In the genomic region with DNA sequence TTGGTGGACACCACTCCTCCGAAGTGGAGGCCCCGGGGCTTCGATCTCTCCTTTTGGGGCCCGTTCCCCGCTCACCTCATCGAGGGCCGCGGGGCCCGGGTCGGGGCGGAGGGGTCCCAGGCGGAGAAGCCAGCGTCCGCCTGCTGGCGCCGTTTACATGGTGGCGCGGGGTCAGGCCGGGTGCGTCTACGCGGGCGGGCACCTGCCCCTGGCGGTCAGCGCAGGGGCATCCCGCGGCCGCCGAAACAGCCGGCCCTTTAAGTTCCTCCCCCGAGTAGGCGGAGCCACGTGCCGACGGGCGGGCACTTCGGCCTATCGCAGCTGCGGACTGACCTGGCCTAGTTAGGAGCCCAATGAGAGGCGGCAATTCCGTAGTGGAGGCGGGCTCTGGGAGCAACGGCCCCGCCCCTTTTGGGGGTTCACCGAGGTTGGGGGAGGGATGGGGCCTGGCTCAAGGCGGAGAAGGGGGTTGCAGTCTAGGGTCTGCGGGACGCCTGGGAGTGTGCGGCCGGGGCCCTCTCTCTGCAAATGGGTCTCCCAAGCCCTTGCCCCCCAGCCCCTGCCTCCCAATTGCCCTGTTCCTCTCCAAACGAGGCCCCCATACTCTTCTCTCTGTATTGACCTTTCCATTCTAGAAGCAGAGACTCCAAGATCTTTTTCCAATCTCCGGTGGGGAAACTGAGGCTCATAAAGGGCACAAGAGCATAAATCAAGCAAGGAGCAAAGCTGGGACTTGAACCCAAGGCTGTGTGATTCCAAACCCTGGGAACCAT, we compare ENCODE assay signal across 1 cellular context.
TF ChIP-seq lines count a peak whose summit lies in the region.

A gene with protein sequence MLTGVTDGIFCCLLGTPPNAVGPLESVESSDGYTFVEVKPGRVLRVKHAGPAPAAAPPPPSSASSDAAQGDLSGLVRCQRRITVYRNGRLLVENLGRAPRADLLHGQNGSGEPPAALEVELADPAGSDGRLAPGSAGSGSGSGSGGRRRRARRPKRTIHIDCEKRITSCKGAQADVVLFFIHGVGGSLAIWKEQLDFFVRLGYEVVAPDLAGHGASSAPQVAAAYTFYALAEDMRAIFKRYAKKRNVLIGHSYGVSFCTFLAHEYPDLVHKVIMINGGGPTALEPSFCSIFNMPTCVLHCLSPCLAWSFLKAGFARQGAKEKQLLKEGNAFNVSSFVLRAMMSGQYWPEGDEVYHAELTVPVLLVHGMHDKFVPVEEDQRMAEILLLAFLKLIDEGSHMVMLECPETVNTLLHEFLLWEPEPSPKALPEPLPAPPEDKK (minus strand): TSS at position 259 of the 773 bp plus-strand sequence. CDS start 1,809 bp downstream, outside the sequence.

TF ChIP-seq in K562, 482 proteins besides CTCF, POLR2A, EP300 and RAD21 (continued from another document and continues in another):
- TF ChIP-seq, protein P1, sequence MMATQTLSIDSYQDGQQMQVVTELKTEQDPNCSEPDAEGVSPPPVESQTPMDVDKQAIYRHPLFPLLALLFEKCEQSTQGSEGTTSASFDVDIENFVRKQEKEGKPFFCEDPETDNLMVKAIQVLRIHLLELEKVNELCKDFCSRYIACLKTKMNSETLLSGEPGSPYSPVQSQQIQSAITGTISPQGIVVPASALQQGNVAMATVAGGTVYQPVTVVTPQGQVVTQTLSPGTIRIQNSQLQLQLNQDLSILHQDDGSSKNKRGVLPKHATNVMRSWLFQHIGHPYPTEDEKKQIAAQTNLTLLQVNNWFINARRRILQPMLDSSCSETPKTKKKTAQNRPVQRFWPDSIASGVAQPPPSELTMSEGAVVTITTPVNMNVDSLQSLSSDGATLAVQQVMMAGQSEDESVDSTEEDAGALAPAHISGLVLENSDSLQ (IDR thresholded peaks at IDR 0.05) = peak; percentile 99
- TF ChIP-seq RBM15 (IDR thresholded peaks at IDR 0.05; ENCODE audit: insufficient read depth, low read length) (no peak), ZNF224 (CRISPR knock-in tag; IDR thresholded peaks at IDR 0.05) (no peak), HNRNPUL1 (IDR thresholded peaks at IDR 0.05; ENCODE audit: low read length) (no peak), ARID2 (IDR thresholded peaks at IDR 0.05) (no peak), SMAD1 (IDR thresholded peaks at IDR 0.05; ENCODE audit: low read depth, low read length, partially characterized antibody) (no peak), ZBTB7A (IDR thresholded peaks at IDR 0.05; ENCODE audit: borderline replicate concordance, control insufficient read depth, low read depth, low read length) (peak; percentile 91), ZNF778 (CRISPR knock-in tag; IDR thresholded peaks at IDR 0.05) (no peak), CBFA2T2 (conservative IDR thresholded peaks at IDR 0.05) (no peak), ZSCAN32 (CRISPR knock-in tag; IDR thresholded peaks at IDR 0.05) (no peak), KDM4B (IDR thresholded peaks at IDR 0.05; ENCODE audit: borderline replicate concordance in 2 of 2, low read depth in 1 of 2) (no peak), L3MBTL2 (IDR thresholded peaks at IDR 0.05) (peak; percentile 76), MAZ (CRISPR knock-in tag; conservative IDR thresholded peaks at IDR 0.05 in 1 of 2, IDR thresholded peaks at IDR 0.05 in 1 of 2) (peak; percentile 85 to 88), SAP30 (IDR thresholded peaks at IDR 0.05; ENCODE audit: borderline replicate concordance, insufficient read depth, low read depth, low read length, poor library complexity, severe bottlenecking) (no peak), NFYB (IDR thresholded peaks at IDR 0.05; ENCODE audit: extremely low read depth, insufficient read length) (peak; percentile 71), FOXM1 (IDR thresholded peaks at IDR 0.05; ENCODE audit: low read depth) (peak; percentile 38; the same call in 1 of the 2 replicates), FOXM1 (CRISPR knock-in tag; IDR thresholded peaks at IDR 0.05; ENCODE audit: low read depth) (no peak), NCOR1 (IDR thresholded peaks at IDR 0.05) (0 out of 2 replicates have a peak, but pooled peaks have one; percentile 15), SMAD4 (CRISPR knock-in tag; conservative IDR thresholded peaks at IDR 0.05) (peak; percentile 53; the same call in 1 of the 2 replicates), ZFP1 (CRISPR knock-in tag; IDR thresholded peaks at IDR 0.05) (no peak), FOXA3 (CRISPR knock-in tag; conservative IDR thresholded peaks at IDR 0.05 in 1 of 2, IDR thresholded peaks at IDR 0.05 in 1 of 2) (peak in 1 of 2 experiments; percentile 72; a peak in 1 of 4 replicates), NR4A1 (CRISPR knock-in tag; IDR thresholded peaks at IDR 0.05) (no peak), NR4A1 (tag; IDR thresholded peaks at IDR 0.05) (no peak), KAT8 (IDR thresholded peaks at IDR 0.05; ENCODE audit: low read depth) (no peak), RNF2 (IDR thresholded peaks at IDR 0.05) (no peak), TGIF2 (CRISPR knock-in tag; IDR thresholded peaks at IDR 0.05) (no peak), PYGO2 (tag; IDR thresholded peaks at IDR 0.05) (no peak), BRD4 (IDR thresholded peaks at IDR 0.05) (no peak), PHF20 (IDR thresholded peaks at IDR 0.05; ENCODE audit: partially characterized antibody) (peak; percentile 37), NRF1 (conservative IDR thresholded peaks at IDR 0.05 in 1 of 2, IDR thresholded peaks at IDR 0.05 in 1 of 2) (peak; percentile 82 to 84), JUN (IDR thresholded peaks at IDR 0.05; ENCODE audit: borderline replicate concordance, low read depth, low read length) (0 out of 2 replicates have a peak, but pooled peaks have one; percentile 11), JUN (CRISPR knock-in tag; IDR thresholded peaks at IDR 0.05; ENCODE audit: borderline replicate concordance) (no peak), NCOA6 (IDR thresholded peaks at IDR 0.05) (no peak), IRF2 (CRISPR knock-in tag; IDR thresholded peaks at IDR 0.05) (no peak), TAF9B (IDR thresholded peaks at IDR 0.05; ENCODE audit: partially characterized antibody) (no peak), CXXC5 (CRISPR knock-in tag; IDR thresholded peaks at IDR 0.05) (peak; percentile 86), NR3C1 (CRISPR knock-in tag; IDR thresholded peaks at IDR 0.05) (no peak), FOSL1 (tag; conservative IDR thresholded peaks at IDR 0.05) (no peak), SRSF7 (optimal IDR thresholded peaks at IDR 0.05; ENCODE audit: low read depth, low read length) (no peak), FOXK2 (conservative IDR thresholded peaks at IDR 0.05 in 1 of 2, IDR thresholded peaks at IDR 0.05 in 1 of 2; ENCODE audit: low read depth in 2 of 2) (peak; percentile 90 to 91), TAF7 (tag; IDR thresholded peaks at IDR 0.05) (no peak), LEF1 (IDR thresholded peaks at IDR 0.05) (no peak), RBFOX2 (IDR thresholded peaks at IDR 0.05; ENCODE audit: low read depth, low read length) (peak; percentile 80), CREB1 (IDR thresholded peaks at IDR 0.05) (peak; percentile 74), CREB1 (CRISPR knock-in tag; IDR thresholded peaks at IDR 0.05) (peak; percentile 92), NR2C2 (CRISPR knock-in tag; IDR thresholded peaks at IDR 0.05) (peak; percentile 56; the same call in 1 of the 2 replicates), NR2C2 (tag; IDR thresholded peaks at IDR 0.05) (peak; percentile 91)
- TF ChIP-seq, protein P2, sequence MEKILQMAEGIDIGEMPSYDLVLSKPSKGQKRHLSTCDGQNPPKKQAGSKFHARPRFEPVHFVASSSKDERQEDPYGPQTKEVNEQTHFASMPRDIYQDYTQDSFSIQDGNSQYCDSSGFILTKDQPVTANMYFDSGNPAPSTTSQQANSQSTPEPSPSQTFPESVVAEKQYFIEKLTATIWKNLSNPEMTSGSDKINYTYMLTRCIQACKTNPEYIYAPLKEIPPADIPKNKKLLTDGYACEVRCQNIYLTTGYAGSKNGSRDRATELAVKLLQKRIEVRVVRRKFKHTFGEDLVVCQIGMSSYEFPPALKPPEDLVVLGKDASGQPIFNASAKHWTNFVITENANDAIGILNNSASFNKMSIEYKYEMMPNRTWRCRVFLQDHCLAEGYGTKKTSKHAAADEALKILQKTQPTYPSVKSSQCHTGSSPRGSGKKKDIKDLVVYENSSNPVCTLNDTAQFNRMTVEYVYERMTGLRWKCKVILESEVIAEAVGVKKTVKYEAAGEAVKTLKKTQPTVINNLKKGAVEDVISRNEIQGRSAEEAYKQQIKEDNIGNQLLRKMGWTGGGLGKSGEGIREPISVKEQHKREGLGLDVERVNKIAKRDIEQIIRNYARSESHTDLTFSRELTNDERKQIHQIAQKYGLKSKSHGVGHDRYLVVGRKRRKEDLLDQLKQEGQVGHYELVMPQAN (IDR thresholded peaks at IDR 0.05; ENCODE audit: borderline replicate concordance) = no peak
- TF ChIP-seq, protein P3, sequence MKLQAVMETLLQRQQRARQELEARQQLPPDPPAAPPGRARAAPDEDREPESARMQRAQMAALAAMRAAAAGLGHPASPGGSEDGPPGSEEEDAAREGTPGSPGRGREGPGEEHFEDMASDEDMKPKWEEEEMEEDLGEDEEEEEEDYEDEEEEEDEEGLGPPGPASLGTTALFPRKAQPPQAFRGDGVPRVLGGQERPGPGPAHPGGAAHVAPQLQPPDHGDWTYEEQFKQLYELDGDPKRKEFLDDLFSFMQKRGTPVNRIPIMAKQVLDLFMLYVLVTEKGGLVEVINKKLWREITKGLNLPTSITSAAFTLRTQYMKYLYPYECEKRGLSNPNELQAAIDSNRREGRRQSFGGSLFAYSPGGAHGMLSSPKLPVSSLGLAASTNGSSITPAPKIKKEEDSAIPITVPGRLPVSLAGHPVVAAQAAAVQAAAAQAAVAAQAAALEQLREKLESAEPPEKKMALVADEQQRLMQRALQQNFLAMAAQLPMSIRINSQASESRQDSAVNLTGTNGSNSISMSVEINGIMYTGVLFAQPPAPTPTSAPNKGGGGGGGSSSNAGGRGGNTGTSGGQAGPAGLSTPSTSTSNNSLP (IDR thresholded peaks at IDR 0.05; ENCODE audit: borderline replicate concordance, low read depth, low read length) = no peak
- TF ChIP-seq, protein P4, sequence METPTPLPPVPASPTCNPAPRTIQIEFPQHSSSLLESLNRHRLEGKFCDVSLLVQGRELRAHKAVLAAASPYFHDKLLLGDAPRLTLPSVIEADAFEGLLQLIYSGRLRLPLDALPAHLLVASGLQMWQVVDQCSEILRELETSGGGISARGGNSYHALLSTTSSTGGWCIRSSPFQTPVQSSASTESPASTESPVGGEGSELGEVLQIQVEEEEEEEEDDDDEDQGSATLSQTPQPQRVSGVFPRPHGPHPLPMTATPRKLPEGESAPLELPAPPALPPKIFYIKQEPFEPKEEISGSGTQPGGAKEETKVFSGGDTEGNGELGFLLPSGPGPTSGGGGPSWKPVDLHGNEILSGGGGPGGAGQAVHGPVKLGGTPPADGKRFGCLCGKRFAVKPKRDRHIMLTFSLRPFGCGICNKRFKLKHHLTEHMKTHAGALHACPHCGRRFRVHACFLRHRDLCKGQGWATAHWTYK (CRISPR knock-in tag; IDR thresholded peaks at IDR 0.05) = no peak
- TF ChIP-seq, protein P5, sequence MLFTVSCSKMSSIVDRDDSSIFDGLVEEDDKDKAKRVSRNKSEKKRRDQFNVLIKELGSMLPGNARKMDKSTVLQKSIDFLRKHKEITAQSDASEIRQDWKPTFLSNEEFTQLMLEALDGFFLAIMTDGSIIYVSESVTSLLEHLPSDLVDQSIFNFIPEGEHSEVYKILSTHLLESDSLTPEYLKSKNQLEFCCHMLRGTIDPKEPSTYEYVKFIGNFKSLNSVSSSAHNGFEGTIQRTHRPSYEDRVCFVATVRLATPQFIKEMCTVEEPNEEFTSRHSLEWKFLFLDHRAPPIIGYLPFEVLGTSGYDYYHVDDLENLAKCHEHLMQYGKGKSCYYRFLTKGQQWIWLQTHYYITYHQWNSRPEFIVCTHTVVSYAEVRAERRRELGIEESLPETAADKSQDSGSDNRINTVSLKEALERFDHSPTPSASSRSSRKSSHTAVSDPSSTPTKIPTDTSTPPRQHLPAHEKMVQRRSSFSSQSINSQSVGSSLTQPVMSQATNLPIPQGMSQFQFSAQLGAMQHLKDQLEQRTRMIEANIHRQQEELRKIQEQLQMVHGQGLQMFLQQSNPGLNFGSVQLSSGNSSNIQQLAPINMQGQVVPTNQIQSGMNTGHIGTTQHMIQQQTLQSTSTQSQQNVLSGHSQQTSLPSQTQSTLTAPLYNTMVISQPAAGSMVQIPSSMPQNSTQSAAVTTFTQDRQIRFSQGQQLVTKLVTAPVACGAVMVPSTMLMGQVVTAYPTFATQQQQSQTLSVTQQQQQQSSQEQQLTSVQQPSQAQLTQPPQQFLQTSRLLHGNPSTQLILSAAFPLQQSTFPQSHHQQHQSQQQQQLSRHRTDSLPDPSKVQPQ (CRISPR knock-in tag; IDR thresholded peaks at IDR 0.05; ENCODE audit: borderline replicate concordance) = no peak
- TF ChIP-seq, protein P6, sequence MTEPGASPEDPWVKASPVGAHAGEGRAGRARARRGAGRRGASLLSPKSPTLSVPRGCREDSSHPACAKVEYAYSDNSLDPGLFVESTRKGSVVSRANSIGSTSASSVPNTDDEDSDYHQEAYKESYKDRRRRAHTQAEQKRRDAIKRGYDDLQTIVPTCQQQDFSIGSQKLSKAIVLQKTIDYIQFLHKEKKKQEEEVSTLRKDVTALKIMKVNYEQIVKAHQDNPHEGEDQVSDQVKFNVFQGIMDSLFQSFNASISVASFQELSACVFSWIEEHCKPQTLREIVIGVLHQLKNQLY (CRISPR knock-in tag; conservative IDR thresholded peaks at IDR 0.05) = no peak
- TF ChIP-seq, protein P7, sequence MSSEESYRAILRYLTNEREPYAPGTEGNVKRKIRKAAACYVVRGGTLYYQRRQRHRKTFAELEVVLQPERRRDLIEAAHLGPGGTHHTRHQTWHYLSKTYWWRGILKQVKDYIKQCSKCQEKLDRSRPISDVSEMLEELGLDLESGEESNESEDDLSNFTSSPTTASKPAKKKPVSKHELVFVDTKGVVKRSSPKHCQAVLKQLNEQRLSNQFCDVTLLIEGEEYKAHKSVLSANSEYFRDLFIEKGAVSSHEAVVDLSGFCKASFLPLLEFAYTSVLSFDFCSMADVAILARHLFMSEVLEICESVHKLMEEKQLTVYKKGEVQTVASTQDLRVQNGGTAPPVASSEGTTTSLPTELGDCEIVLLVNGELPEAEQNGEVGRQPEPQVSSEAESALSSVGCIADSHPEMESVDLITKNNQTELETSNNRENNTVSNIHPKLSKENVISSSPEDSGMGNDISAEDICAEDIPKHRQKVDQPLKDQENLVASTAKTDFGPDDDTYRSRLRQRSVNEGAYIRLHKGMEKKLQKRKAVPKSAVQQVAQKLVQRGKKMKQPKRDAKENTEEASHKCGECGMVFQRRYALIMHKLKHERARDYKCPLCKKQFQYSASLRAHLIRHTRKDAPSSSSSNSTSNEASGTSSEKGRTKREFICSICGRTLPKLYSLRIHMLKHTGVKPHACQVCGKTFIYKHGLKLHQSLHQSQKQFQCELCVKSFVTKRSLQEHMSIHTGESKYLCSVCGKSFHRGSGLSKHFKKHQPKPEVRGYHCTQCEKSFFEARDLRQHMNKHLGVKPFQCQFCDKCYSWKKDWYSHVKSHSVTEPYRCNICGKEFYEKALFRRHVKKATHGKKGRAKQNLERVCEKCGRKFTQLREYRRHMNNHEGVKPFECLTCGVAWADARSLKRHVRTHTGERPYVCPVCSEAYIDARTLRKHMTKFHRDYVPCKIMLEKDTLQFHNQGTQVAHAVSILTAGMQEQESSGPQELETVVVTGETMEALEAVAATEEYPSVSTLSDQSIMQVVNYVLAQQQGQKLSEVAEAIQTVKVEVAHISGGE (CRISPR knock-in tag; IDR thresholded peaks at IDR 0.05) = no peak
